ENCODE assay signal across 22 cellular contexts in the genomic region with DNA sequence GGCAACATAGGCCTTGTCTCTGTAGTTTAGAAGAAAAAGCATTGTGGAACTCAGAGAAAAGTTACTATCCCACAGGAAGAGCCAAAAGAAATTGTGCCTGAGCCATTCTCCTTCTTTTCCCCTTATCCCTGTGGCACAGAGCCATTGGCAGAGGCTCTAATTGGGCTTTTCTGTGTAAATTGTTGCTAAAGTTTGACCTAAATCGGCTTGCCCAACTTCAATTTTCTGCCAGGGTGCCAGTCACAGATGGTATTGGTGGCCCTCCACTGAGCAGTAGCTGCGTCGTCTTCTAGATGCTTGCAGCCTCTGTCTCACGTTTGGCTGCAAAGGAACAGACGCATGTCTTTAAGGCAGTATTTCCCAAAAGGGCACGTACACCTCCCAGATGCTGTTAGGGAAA. TPM values are rescaled to one million over a fixed set of nuclear protein-coding genes. Genes with fewer than 3 reads are reported as not detected.
A peak's percentile ranks its signal among the peaks of the same experiment; 100 is the strongest.
DNase-seq lines count a peak whose midpoint lies in the region; ATAC-seq, FAIRE-seq and TF ChIP-seq lines count a peak whose summit lies in the region.
"Had no signal": no experiment of that assay in that cellular context is flagged by ENCODE, and none has a peak within 500 bp of the region (broad histone marks: within the 10 kb centered on the region; RNA-seq: fewer than 3 reads in every experiment).

No MANE protein-coding gene starts in this region.

- peaks cover 13% of the 10 kb centered on the region for H3K4me1 Mint-ChIP-seq in activated naive CD4-positive, alpha-beta T cell treated with anti-CD3 and anti-CD28 coated beads for 36 hours (ENCODE audit: low read depth)
- peaks cover 10 to 16% (median 11%) of the 10 kb centered on the region in 7 donors for H3K4me1 Mint-ChIP-seq in naive thymus-derived CD4-positive, alpha-beta T cell

- peaks cover 0 to 18% of the 10 kb centered on the region in 2 donors for H3K36me3 ChIP-seq in psoas muscle (ENCODE audit: insufficient read depth in 1 of 2, low read depth in 1 of 2)
- no peaks in the 10 kb centered on the region for H3K36me3 ChIP-seq in naive thymus-derived CD4-positive, alpha-beta T cell (ENCODE audit: control insufficient read depth in 2 of 3, insufficient read depth in 3 of 3, low read length in 3 of 3)

- no peaks in the 10 kb centered on the region for H3K9me3 Mint-ChIP-seq in activated naive CD4-positive, alpha-beta T cell treated with anti-CD3 and anti-CD28 coated beads for 36 hours
- no peaks in the 10 kb centered on the region for H3K9me3 Mint-ChIP-seq in naive thymus-derived CD4-positive, alpha-beta T cell
- H3K9me3 Mint-ChIP-seq: activated naive CD4-positive, alpha-beta T cell treated with anti-CD3 and anti-CD28 coated beads, Interleukin-2, amount 10 ng/mL, durations not matched to agents 7 days and 5 days had no signal

- ATAC-seq in right cardiac atrium (peak; percentile 25 to 35), psoas muscle (peak in 1 of 4 donors; percentile 20)
- ATAC-seq in naive thymus-derived CD4-positive, alpha-beta T cell: no peak
- ATAC-seq: body of pancreas, GM12878 had no signal

- POLR2A ChIA-PET in naive thymus-derived CD4-positive, alpha-beta T cell (lab: Charles Lee): no interaction called here

- H3K9me3 ChIP-seq in right cardiac atrium (ENCODE audit: control insufficient read depth, low read length) (no peaks in the 10 kb centered on the region), psoas muscle (no peaks in the 10 kb centered on the region)
- no peaks in the 10 kb centered on the region for H3K9me3 ChIP-seq in naive thymus-derived CD4-positive, alpha-beta T cell (ENCODE audit: control insufficient read depth in 2 of 3, low read length in 3 of 3)
- H3K9me3 ChIP-seq: body of pancreas, Caco-2 had no signal

- CTCF ChIA-PET in activated naive CD4-positive, alpha-beta T cell treated with anti-CD3 and anti-CD28 coated beads for 36 hours (lab: Charles Lee): interaction anchor here (1.2 kb wide), 1 partner anchor 176 kb away, joined by 3 read pairs; no protein-coding TSS in a partner anchor
- CTCF ChIA-PET in naive thymus-derived CD4-positive, alpha-beta T cell (lab: Charles Lee): no interaction called here

- peaks cover 8% of the 10 kb centered on the region for H3K27me3 Mint-ChIP-seq in activated naive CD4-positive, alpha-beta T cell treated with anti-CD3 and anti-CD28 coated beads for 36 hours (ENCODE audit: low read depth)
- peaks cover 3 to 14% (median 7%) of the 10 kb centered on the region in 5 donors for H3K27me3 Mint-ChIP-seq in naive thymus-derived CD4-positive, alpha-beta T cell

- H3K27ac Mint-ChIP-seq in activated naive CD4-positive, alpha-beta T cell treated with anti-CD3 and anti-CD28 coated beads for 36 hours: no peak overlapping the region
- no peak overlapping the region for H3K27ac Mint-ChIP-seq in naive thymus-derived CD4-positive, alpha-beta T cell
- H3K27ac Mint-ChIP-seq: activated naive CD4-positive, alpha-beta T cell treated with anti-CD3 and anti-CD28 coated beads, Interleukin-2, amount 10 ng/mL, durations not matched to agents 7 days and 5 days had no signal

- H3K27ac ChIP-seq in right cardiac atrium (ENCODE audit: low read length) (peak overlapping the region; percentile 20), psoas muscle (peak overlapping the region; percentile 27)
- no peak overlapping the region for H3K27ac ChIP-seq in naive thymus-derived CD4-positive, alpha-beta T cell (ENCODE audit: low read depth, low read length)
- H3K27ac ChIP-seq: body of pancreas had no signal

- in situ Hi-C loops in G401 (cut with HindIII; ENCODE audit: low sequenced_read_pairs): no loop called here

- no peak for FAIRE-seq in GM19239 (lab: Jason Lieb, UNC)
- FAIRE-seq: G401.6, GM12878 had no signal

- peaks cover 10% of the 10 kb centered on the region for H3K4me1 ChIP-seq in right cardiac atrium (ENCODE audit: control insufficient read depth, insufficient read depth, low read length)
- H3K4me1 ChIP-seq in psoas muscle: peaks cover 38% of the 10 kb centered on the region
- peaks cover 0 to 3% of the 10 kb centered on the region in 2 donors for H3K4me1 ChIP-seq in naive thymus-derived CD4-positive, alpha-beta T cell (ENCODE audit: control insufficient read depth in 2 of 2, insufficient read depth in 2 of 2, low read length in 2 of 2)
- H3K4me1 ChIP-seq: body of pancreas, Caco-2 had no signal

- no peaks in the 10 kb centered on the region for H3K36me3 Mint-ChIP-seq in activated naive CD4-positive, alpha-beta T cell treated with anti-CD3 and anti-CD28 coated beads for 36 hours (ENCODE audit: low read depth)
- peaks cover 0 to 5% (median 0%) of the 10 kb centered on the region in 5 donors for H3K36me3 Mint-ChIP-seq in naive thymus-derived CD4-positive, alpha-beta T cell
- H3K36me3 Mint-ChIP-seq: activated naive CD4-positive, alpha-beta T cell treated with anti-CD3 and anti-CD28 coated beads, Interleukin-2, amount 10 ng/mL, durations not matched to agents 7 days and 5 days had no signal

- TF ChIP-seq CTCF in psoas muscle (IDR thresholded peaks at IDR 0.05): no peak

- DNase-seq in G401 (ENCODE audit: low spot score): peak; percentile 78
- peak in 30 of 56 donors; percentile 5 to 83 (median 30) for DNase-seq in amygdala (lab: John Stamatoyannopoulos, UW)
- DNase-seq in right cardiac atrium: peak in 2 of 3 donors; percentile 42 to 59
- no peak for DNase-seq in psoas muscle
- no peak for DNase-seq in NOMO-1 treated with dmso at 0.1 percent for 144 hours (lab: John Stamatoyannopoulos, UW; ENCODE audit: unreplicated experiment)
- DNase-seq in GM19239 (ENCODE audit: insufficient read length, low spot score): no peak
- DNase-seq in activated naive CD4-positive, alpha-beta T cell treated with anti-CD3 and anti-CD28 coated beads for 36 hours: no peak
- no peak for DNase-seq in naive thymus-derived CD4-positive, alpha-beta T cell
- DNase-seq: activated CD4-positive, alpha-beta T cell treated with anti-CD3 and anti-CD28 coated beads for 4 hours; activated CD8-positive, alpha-beta memory T cell treated with anti-CD3 and anti-CD28 coated beads, Interleukin-2, amount 50 U/mL, for 48 hours; activated naive CD4-positive, alpha-beta T cell treated with anti-CD3 and anti-CD28 coated beads, Interleukin-2, amount 10 ng/mL, durations not matched to agents 7 days and 5 days; body of pancreas; Caco-2; effector memory CD4-positive, alpha-beta T cell; HCEC 1CT; NCI-H1436 treated with DMSO at 0.1 percent for 48 hours; NCI-H226; retina; SIG-M5; stimulated activated CD4-positive, alpha-beta T cell treated with anti-CD3 and anti-CD28 coated beads, Interleukin-1b, Interleukin-23, amount 100 ng/mL, for 48 hours had no signal

- intact Hi-C loops in right cardiac atrium (cut with DNase I): no loop called here
- intact Hi-C loops in psoas muscle (cut with DNase I): no loop called here
- intact Hi-C loops in activated naive CD4-positive, alpha-beta T cell treated with anti-CD3 and anti-CD28 coated beads for 36 hours (cut with micrococcal nuclease): no loop called here
- intact Hi-C loops in naive thymus-derived CD4-positive, alpha-beta T cell (cut with micrococcal nuclease): no loop called here

- H3K27me3 ChIP-seq in right cardiac atrium (ENCODE audit: control insufficient read depth, insufficient read depth) (no peaks in the 10 kb centered on the region), psoas muscle (ENCODE audit: insufficient read depth in 3 of 3, low read length in 2 of 3) (no peaks in the 10 kb centered on the region)
- no peaks in the 10 kb centered on the region for H3K27me3 ChIP-seq in naive thymus-derived CD4-positive, alpha-beta T cell (ENCODE audit: control insufficient read depth in 2 of 2, insufficient read depth in 2 of 2, low read length in 2 of 2)
- H3K27me3 ChIP-seq: body of pancreas had no signal

- H3K4me3 Mint-ChIP-seq in activated naive CD4-positive, alpha-beta T cell treated with anti-CD3 and anti-CD28 coated beads for 36 hours: no peak overlapping the region
- H3K4me3 Mint-ChIP-seq in naive thymus-derived CD4-positive, alpha-beta T cell: no peak overlapping the region
- H3K4me3 Mint-ChIP-seq: activated naive CD4-positive, alpha-beta T cell treated with anti-CD3 and anti-CD28 coated beads, Interleukin-2, amount 10 ng/mL, durations not matched to agents 7 days and 5 days had no signal

- H3K4me3 ChIP-seq in right cardiac atrium (ENCODE audit: low read length) (no peak overlapping the region), psoas muscle (no peak overlapping the region)
- no peak overlapping the region for H3K4me3 ChIP-seq in naive thymus-derived CD4-positive, alpha-beta T cell (ENCODE audit: low read length)
- H3K4me3 ChIP-seq: body of pancreas, GM12878 had no signal

- WGBS in right cardiac atrium: 63% methylated on average over 6 of the region's 6 CpGs
- WGBS in psoas muscle, 3 donors: 53 to 70% (median 57%) methylated on average over 6 of the region's 6 CpGs

RNA-seq across cellular contexts. Expression of a gene that starts 30.3 kb away (rescaled TPM):
- total RNA-seq in G401 (2014; rRNA removed; shearing (Covaris generic)): 19.5 and 21.9 TPM in 2 replicates
- total RNA-seq in right cardiac atrium (10 to 100 TPM; 70.5 to 87.9 (median 75.9) TPM), psoas muscle (100 to 1,000 TPM in 1 of 4 donors, 10 to 100 TPM in 3; 68.8 to 105 (median 84.7) TPM)
- polyA plus RNA-seq in right cardiac atrium (21.1 TPM), psoas muscle (10 to 100 TPM; 13.6 to 41.9 (median 22.7) TPM)
- total RNA-seq in activated naive CD4-positive, alpha-beta T cell treated with anti-CD3 and anti-CD28 coated beads for 36 hours: 1 to 10 TPM; 4.0 to 4.3 TPM
- 10 to 100 TPM in 4 of 5 experiments, under 1 TPM in 1; 0.89 to 15.7 (median 14.3) TPM for total RNA-seq in naive thymus-derived CD4-positive, alpha-beta T cell
- polyA plus RNA-seq in naive thymus-derived CD4-positive, alpha-beta T cell: under 1 TPM in 1 of 2 donors, not detected in 1; 0.28 TPM

Comparison
In these comparisons a context has a peak if more than half of its experiments do, and no peak if none do; other contexts are left out.
1. DNase-seq: peak in G401 (single experiment), amygdala (30 of 56) and right cardiac atrium (2 of 3); none in psoas muscle (0 of 2), NOMO-1 treated with dmso at 0.1 percent for 144 hours (single experiment), GM19239 (single experiment), activated naive CD4-positive, alpha-beta T cell treated with anti-CD3 and anti-CD28 coated beads for 36 hours (single experiment) and naive thymus-derived CD4-positive, alpha-beta T cell (0 of 9).